ENCODE assay signal across 32 cellular contexts in the genomic region with DNA sequence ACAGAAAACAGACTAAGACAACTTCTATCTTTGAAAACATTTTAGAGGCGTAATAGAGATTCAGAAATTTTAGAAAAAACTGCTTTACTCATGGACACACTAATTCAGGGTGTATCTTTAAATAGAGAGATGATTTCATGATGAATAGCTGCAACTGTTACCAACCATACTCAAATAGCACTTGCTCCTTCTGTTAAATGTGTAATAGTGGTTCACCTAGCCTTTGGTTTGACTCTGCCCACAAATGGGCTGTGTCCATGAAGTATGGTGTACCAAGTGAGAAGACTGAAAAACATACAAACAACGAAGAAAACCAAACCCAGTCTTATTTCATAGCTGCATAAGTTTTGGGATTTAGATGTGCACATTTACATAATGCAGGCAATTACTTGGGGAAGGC.
"Had no signal": no experiment of that assay in that cellular context is flagged by ENCODE, and none has a peak within 500 bp of the region (broad histone marks: within the 10 kb centered on the region; RNA-seq: fewer than 3 reads in every experiment).

No MANE protein-coding gene starts in this region.

- H3K27me3 ChIP-seq: adrenal gland, ascending aorta, brain microvascular endothelial cell had no signal

- H3K9me3 ChIP-seq: adrenal gland, ascending aorta, body of pancreas, breast epithelium had no signal

- ATAC-seq: activated naive CD4-positive, alpha-beta T cell treated with anti-CD3 and anti-CD28 coated beads, Interleukin-2, amount 50 U/mL, for 72 hours; activated naive CD8-positive, alpha-beta T cell treated with anti-CD3 and anti-CD28 coated beads, Interleukin-2, amount 50 U/mL, for 24 hours; activated T-cell treated with anti-CD3 and anti-CD28 coated beads, Interleukin-2, amount 50 U/mL, for 4 hours; activated T-cell treated with anti-CD3 and anti-CD28 coated beads, Interleukin-2, amount 50 U/mL, for 72 hours; activated T-helper 17 cell treated with anti-CD3 and anti-CD28 coated beads, Interleukin-2, amount 50 U/mL, for 72 hours; body of pancreas had no signal

- H3K36me3 ChIP-seq: adrenal gland, ascending aorta, brain microvascular endothelial cell, breast epithelium, cardiac muscle cell had no signal

- H3K27ac ChIP-seq: adrenal gland, ascending aorta, body of pancreas, brain microvascular endothelial cell, breast epithelium, cardiac muscle cell had no signal

- DNase-seq: activated effector memory CD4-positive, alpha-beta T cell treated with anti-CD3 and anti-CD28 coated beads, Interleukin-2, amount 50 U/mL, for 16 hours; activated effector memory CD4-positive, alpha-beta T cell treated with Interleukin-2 at 50 U/mL for 16 hours; activated gamma-delta T cell; activated gamma-delta T cell treated with Interleukin-2 at 50 U/mL for 16 hours; activated naive CD4-positive, alpha-beta T cell; activated naive CD4-positive, alpha-beta T cell treated with anti-CD3 and anti-CD28 coated beads for 36 hours; activated naive CD4-positive, alpha-beta T cell treated with anti-CD3 and anti-CD28 coated beads, Interleukin-2, amount 10 ng/mL, durations not matched to agents 7 days and 5 days; activated naive CD4-positive, alpha-beta T cell treated with anti-CD3 and anti-CD28 coated beads, Interleukin-2, amount 50 U/mL, for 16 hours; activated naive CD4-positive, alpha-beta T cell treated with Interleukin-2 at 50 U/mL for 16 hours; activated naive CD8-positive, alpha-beta T cell treated with anti-CD3 and anti-CD28 coated beads for 36 hours; activated naive CD8-positive, alpha-beta T cell treated with anti-CD3 and anti-CD28 coated beads, Interleukin-2, amount 10 ng/mL, durations not matched to agents 7 days and 5 days; activated naive CD8-positive, alpha-beta T cell treated with anti-CD3 and anti-CD28 coated beads, Interleukin-2, amount 50 U/mL, for 24 hours; activated T-cell treated with anti-CD3 and anti-CD28 coated beads, Interleukin-2, amount 50 U/mL, for 1 hour; activated T-cell treated with anti-CD3 and anti-CD28 coated beads, Interleukin-2, amount 50 U/mL, for 24 hours; activated T-cell treated with anti-CD3 and anti-CD28 coated beads, Interleukin-2, amount 50 U/mL, for 4 hours; activated T-cell treated with anti-CD3 and anti-CD28 coated beads, Interleukin-2, amount 50 U/mL, for 48 hours; activated T-cell treated with anti-CD3 and anti-CD28 coated beads, Interleukin-2, amount 50 U/mL, for 72 hours; adrenal gland; amniotic stem cell; amygdala; anterior cingulate cortex; aorta; body of pancreas; brain microvascular endothelial cell; caudate nucleus; central memory CD4-positive, alpha-beta T cell; cerebellar nuclear complex had no signal

- H3K4me3 ChIP-seq: adrenal gland, ascending aorta, body of pancreas, breast epithelium, cardiac muscle cell had no signal

- H3K4me1 ChIP-seq: adrenal gland, ascending aorta, body of pancreas, breast epithelium had no signal
